Comparison of ENCODE assay signal across 20 cellular contexts in genomic region chr2:196955036-196955435, GRCh38.
"Had no signal": no experiment of that assay in that cellular context is flagged by ENCODE, and none has a peak within 500 bp of the region (broad histone marks: within the 10 kb centered on the region; RNA-seq: fewer than 3 reads in every experiment).

No MANE protein-coding gene starts in this region.

- H3K27me3 ChIP-seq: colonic mucosa, ovary, stomach had no signal

- H3K27ac ChIP-seq: colonic mucosa, ovary, stomach had no signal

- H3K4me1 Mint-ChIP-seq: activated B cell treated with CpG ODN at 0.5 μM for 24 hours, naive B cell had no signal

- H3K4me1 ChIP-seq: colonic mucosa had no signal

- H3K27me3 Mint-ChIP-seq: type B pancreatic cell had no signal

- H3K4me3 ChIP-seq: colonic mucosa, mucosa of descending colon, ovary, smooth muscle cell, stomach had no signal

- ATAC-seq: mucosa of descending colon; sciatic nerve; stimulated activated effector memory CD8-positive, alpha-beta T cell treated with anti-CD3 and anti-CD28 coated beads, Interleukin-12 subunit alpha, Interleukin-12 subunit beta, amount 100 ng/mL, for 72 hours had no signal

- DNase-seq: activated B cell treated with CpG ODN at 0.5 μM for 24 hours; activated CD4-positive, alpha-beta memory T cell treated with anti-CD3 and anti-CD28 coated beads for 36 hours; activated CD4-positive, alpha-beta T cell treated with anti-CD3 and anti-CD28 coated beads for 4 hours; activated T-cell treated with anti-CD3 and anti-CD28 coated beads for 4 hours; amniotic stem cell; central memory CD4-positive, alpha-beta T cell; colonic mucosa; immature natural killer cell; mesenchymal stem cell; mucosa of descending colon; naive B cell; ovary; stimulated activated CD4-positive, alpha-beta T cell treated with anti-CD3 and anti-CD28 coated beads, Interleukin-4, amount 100 ng/mL, for 24 hours; stomach; T-helper 9 cell had no signal

- H3K27ac Mint-ChIP-seq: activated B cell treated with CpG ODN at 0.5 μM for 24 hours; activated CD4-positive, alpha-beta memory T cell treated with anti-CD3 and anti-CD28 coated beads for 36 hours; activated naive CD8-positive, alpha-beta T cell; immature natural killer cell; naive B cell; stimulated activated effector memory CD8-positive, alpha-beta T cell treated with anti-CD3 and anti-CD28 coated beads, Interleukin-12 subunit alpha, Interleukin-12 subunit beta, amount 100 ng/mL, for 72 hours; type B pancreatic cell had no signal

- H3K36me3 Mint-ChIP-seq: activated naive CD8-positive, alpha-beta T cell; immature natural killer cell; naive B cell; stimulated activated effector memory CD8-positive, alpha-beta T cell treated with anti-CD3 and anti-CD28 coated beads, Interleukin-12 subunit alpha, Interleukin-12 subunit beta, amount 100 ng/mL, for 72 hours; type B pancreatic cell had no signal

- H3K36me3 ChIP-seq: colonic mucosa, ovary, stomach had no signal

- H3K4me2 ChIP-seq: smooth muscle cell had no signal

- H3K4me3 Mint-ChIP-seq: activated B cell treated with CpG ODN at 0.5 μM for 24 hours; activated CD4-positive, alpha-beta memory T cell treated with anti-CD3 and anti-CD28 coated beads for 36 hours; activated naive CD8-positive, alpha-beta T cell; immature natural killer cell; naive B cell; stimulated activated effector memory CD8-positive, alpha-beta T cell treated with anti-CD3 and anti-CD28 coated beads, Interleukin-12 subunit alpha, Interleukin-12 subunit beta, amount 100 ng/mL, for 72 hours; type B pancreatic cell had no signal

- H3K9me3 ChIP-seq: colonic mucosa, mucosa of descending colon, ovary, stomach had no signal

- H3K9me3 Mint-ChIP-seq: activated B cell treated with CpG ODN at 0.5 μM for 24 hours, immature natural killer cell, type B pancreatic cell had no signal
